Comparison of ENCODE assay signal across 21 cellular contexts in the genomic region with DNA sequence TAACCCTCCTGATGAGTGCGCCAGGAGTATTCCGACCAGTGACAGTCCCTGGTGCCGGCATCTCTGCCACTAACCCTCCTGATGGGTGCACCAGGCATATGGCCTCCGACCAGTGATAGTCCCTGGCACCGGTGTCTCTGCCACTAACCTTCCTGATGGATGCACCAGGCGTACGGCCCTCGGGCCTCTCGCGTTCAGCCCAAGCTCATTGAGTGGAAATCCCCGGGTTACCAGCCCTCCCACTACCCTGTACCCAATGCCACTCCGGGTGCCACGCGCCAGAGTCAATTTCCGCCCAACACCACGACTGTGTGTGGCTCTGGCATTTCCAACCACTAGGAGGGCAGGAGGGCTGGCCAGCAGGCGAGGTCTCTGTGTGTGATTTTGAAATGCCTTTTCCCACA. TPM values are rescaled to one million over a fixed set of nuclear protein-coding genes. Genes with fewer than 3 reads are reported as not detected.
DNase-seq lines count a peak whose midpoint lies in the region; ATAC-seq and TF ChIP-seq lines count a peak whose summit lies in the region.
"Had no signal": no experiment of that assay in that cellular context is flagged by ENCODE, and none has a peak within 500 bp of the region (broad histone marks: within the 10 kb centered on the region; RNA-seq: fewer than 3 reads in every experiment).

No MANE protein-coding gene starts in this region.

- no peaks in the 10 kb centered on the region for H3K36me3 ChIP-seq in endodermal cell (ENCODE audit: control insufficient read depth, insufficient read depth, low read length)
- no peaks in the 10 kb centered on the region for H3K36me3 ChIP-seq in spleen
- H3K36me3 ChIP-seq: vagina had no signal

- no peak overlapping the region for H3K9ac ChIP-seq in endodermal cell (ENCODE audit: extremely low read depth, low read length, poor library complexity, severe bottlenecking)

- H3K4me3 Mint-ChIP-seq in endodermal cell (no peak overlapping the region), natural killer cell (no peak overlapping the region)

- H3K27me3 ChIP-seq in endodermal cell (ENCODE audit: control insufficient read depth, insufficient read depth, low read length, poor library complexity, severe bottlenecking) (no peaks in the 10 kb centered on the region), spleen (replicated peaks in 1 of 7) (peaks cover 0 to 18% (median 0%) of the 10 kb centered on the region in 7 donors)
- H3K27me3 ChIP-seq: vagina had no signal

- TF ChIP-seq CTCF in endodermal cell (conservative IDR thresholded peaks at IDR 0.05) (no peak), natural killer cell (IDR thresholded peaks at IDR 0.05) (no peak), spleen (IDR thresholded peaks at IDR 0.05 in 8 of 11, conservative IDR thresholded peaks at IDR 0.05 in 3 of 11) (no peak)

- no peaks in the 10 kb centered on the region for H3K4me1 Mint-ChIP-seq in endodermal cell
- no peaks in the 10 kb centered on the region for H3K4me1 Mint-ChIP-seq in natural killer cell

- H3K4me3 ChIP-seq in endodermal cell (ENCODE audit: low read length) (no peak overlapping the region), spleen (no peak overlapping the region)
- H3K4me3 ChIP-seq: A549, vagina had no signal

- peak; percentile 1 for DNase-seq in activated gamma-delta T cell treated with Interleukin-2 at 50 U/mL for 16 hours
- DNase-seq in activated gamma-delta T cell (lab: John Stamatoyannopoulos, UW), result no peak
- DNase-seq in endodermal cell, result peak; percentile 20
- peak; percentile 8 for DNase-seq in natural killer cell
- DNase-seq in spleen, result peak; percentile 50
- no peak for DNase-seq in ACHN
- no peak for DNase-seq in NCI-H2196 (lab: John Stamatoyannopoulos, UW; ENCODE audit: unreplicated experiment)
- DNase-seq: caudate nucleus; dermis blood vessel endothelial cell; DMS79; GF-D8; kidney glomerular epithelial cell; mesendoderm; NCI-H146; NCI-H510A treated with DMSO at 0.1 percent for 48 hours; NK-92 treated with Interleukin-12 subunit alpha and Interleukin-12 subunit beta, amount 100 ng/mL, for 24 hours had no signal

- no peak for TF ChIP-seq POLR2A in spleen (IDR thresholded peaks at IDR 0.05)

- ATAC-seq in natural killer cell, result no peak
- no peak for ATAC-seq in GM21528 (IDR thresholded peaks at IDR 0.05; ENCODE audit: low FRiP score, unreplicated experiment)
- ATAC-seq: A549; activated naive CD4-positive, alpha-beta T cell treated with anti-CD3 and anti-CD28 coated beads, Interleukin-2, amount 50 U/mL, for 72 hours; Panc1 had no signal

- H3K9me3 ChIP-seq in endodermal cell (ENCODE audit: control insufficient read depth, low read length), result peaks cover 21% of the 10 kb centered on the region
- peaks cover 0 to 66% (median 47%) of the 10 kb centered on the region in 8 donors for H3K9me3 ChIP-seq in spleen
- H3K9me3 ChIP-seq: vagina had no signal

- intact Hi-C loops in natural killer cell (cut with micrococcal nuclease), result no loop called here
- intact Hi-C loops in spleen (cut with DNase I; ENCODE audit: low total_unique reads), result no loop called here

- H3K27ac ChIP-seq in endodermal cell (ENCODE audit: low read depth, low read length), result no peak overlapping the region
- no peak overlapping the region for H3K27ac ChIP-seq in spleen
- H3K27ac ChIP-seq: A549, vagina had no signal

- H3K27ac Mint-ChIP-seq in endodermal cell (no peak overlapping the region), natural killer cell (no peak overlapping the region)
- H3K27ac Mint-ChIP-seq: activated naive CD4-positive, alpha-beta T cell treated with anti-CD3 and anti-CD28 coated beads, Interleukin-2, amount 50 U/mL, for 72 hours had no signal

- WGBS in endodermal cell (ENCODE audit: insufficient coverage in 1 of 2, insufficient read length in 1 of 2), 2 experiments, result 74 to 82% methylated on average over 11 to 17 of the region's 17 CpGs
- 77 to 93% (median 92%) methylated on average over 15 to 17 of the region's 17 CpGs for WGBS in spleen, 5 donors

- H3K9me3 Mint-ChIP-seq in endodermal cell (peaks cover 53% of the 10 kb centered on the region), natural killer cell (no peaks in the 10 kb centered on the region)

- no peaks in the 10 kb centered on the region for H3K4me1 ChIP-seq in endodermal cell (ENCODE audit: control insufficient read depth, insufficient read depth, low read length)
- H3K4me1 ChIP-seq in spleen, result no peaks in the 10 kb centered on the region
- H3K4me1 ChIP-seq: vagina had no signal

- in situ Hi-C loops in ACHN (cut with HindIII; ENCODE audit: low pct_ligation_motif_present, low pct_unique_long_range_greater_than_20kb, low sequenced_read_pairs), result no loop called here

- peaks cover 30% of the 10 kb centered on the region for H3K27me3 Mint-ChIP-seq in endodermal cell (ENCODE audit: insufficient read depth)
- H3K27me3 Mint-ChIP-seq in natural killer cell (ENCODE audit: low read depth in 2 of 2), result peaks cover 0 to 19% of the 10 kb centered on the region in 2 donors

- no peaks in the 10 kb centered on the region for H3K36me3 Mint-ChIP-seq in endodermal cell (ENCODE audit: low read depth)
- H3K36me3 Mint-ChIP-seq in natural killer cell, result no peaks in the 10 kb centered on the region

RNA-seq across cellular contexts. Expression of gene GPC1, which starts 11.7 kb away (rescaled TPM):
- 10 to 100 TPM; 37.8 to 69.7 TPM for total RNA-seq in endodermal cell
- polyA plus RNA-seq in endodermal cell (2013, experiment 1 of 2), result 55.9 TPM
- 56.9 TPM for polyA plus RNA-seq in endodermal cell (2013, experiment 2 of 2)
- 1 to 10 TPM in 1 of 3 donors, under 1 TPM in 2; 0.79 to 1.4 (median 0.94) TPM for total RNA-seq in natural killer cell
- total RNA-seq in spleen, result 10 to 100 TPM in 5 of 7 donors, 1 to 10 TPM in 2; 7.9 to 25.0 (median 18.6) TPM
- polyA plus RNA-seq in spleen, result 10 to 100 TPM in 1 of 3 donors, 1 to 10 TPM in 2; 4.1 to 12.4 (median 9.1) TPM

Comparison
In these comparisons a context has a peak if more than half of its experiments do, and no peak if none do; other contexts are left out.
1. DNase-seq: peak in activated gamma-delta T cell treated with Interleukin-2 at 50 U/mL for 16 hours (single experiment), endodermal cell (single experiment), natural killer cell (single experiment) and spleen (single experiment); none in activated gamma-delta T cell (single experiment), ACHN (single experiment) and NCI-H2196 (single experiment).